In genomic region chr20:44310664-44311639, GRCh38 we compare ENCODE assay signal across 8 cellular contexts. TPM values are rescaled to one million over a fixed set of nuclear protein-coding genes. Genes with fewer than 3 reads are reported as not detected.
DNase-seq lines count a peak whose midpoint lies in the region; ATAC-seq and TF ChIP-seq lines count a peak whose summit lies in the region.

FITM2 (minus strand) TSS chr20:44311202; CDS start chr20:44311148, 54 bp downstream.

- 2 to 3% methylated on average over 69 to 70 of the region's 70 CpGs for WGBS in ectodermal cell, 2 experiments
- 2% methylated on average over 62 to 70 of the region's 70 CpGs for WGBS in lung, 2 donors

- DNase-seq in CD8-positive, alpha-beta memory T cell = peak; percentile 97 to 99 (median 98)
- DNase-seq in HL-60 (ENCODE audit: low read depth in 1 of 2, low spot score in 1 of 2) (peak; percentile 96 to 97), NCI-H82 treated with DMSO at 0.1 percent for 48 hours (lab: John Stamatoyannopoulos, UW; ENCODE audit: unreplicated experiment) (peak; percentile 78), lung (ENCODE audit: low spot score) (peak; percentile 98)
- DNase-seq in activated CD8-positive, alpha-beta T cell treated with anti-CD3 and anti-CD28 coated beads for 36 hours = peak; percentile 99
- DNase-seq in stimulated activated CD4-positive, alpha-beta T cell treated with anti-CD3 and anti-CD28 coated beads, TNF-alpha, amount 100 ng/mL, for 24 hours (ENCODE audit: low read depth in 3 of 3) = peak; percentile 97 to 98 (median 97)

- POLR2A ChIA-PET in CD8-positive, alpha-beta memory T cell (lab: Charles Lee) = interaction anchor here (0.6 to 2.0 kb wide), 8 partner anchors 92 to 207 kb away, joined by 3 to 11 read pairs (median 5); no protein-coding TSS in a partner anchor
- POLR2A ChIA-PET in activated CD8-positive, alpha-beta T cell treated with anti-CD3 and anti-CD28 coated beads for 36 hours (lab: Charles Lee) = interaction anchor here (0.6 to 2.4 kb wide), 5 partner anchors 11 to 124 kb away, joined by 3 to 25 read pairs (median 4); no protein-coding TSS in a partner anchor

- H3K9me3 ChIP-seq in CD8-positive, alpha-beta memory T cell (ENCODE audit: low read length) = no peaks in the 10 kb centered on the region
- H3K9me3 ChIP-seq in ectodermal cell (ENCODE audit: control insufficient read depth, low read length) (no peaks in the 10 kb centered on the region), lung (ENCODE audit: control insufficient read depth in 2 of 2, insufficient read depth in 1 of 2, low read length in 1 of 2) (no peaks in the 10 kb centered on the region)

- H3K4me3 ChIP-seq in CD8-positive, alpha-beta memory T cell (ENCODE audit: low read length) = peak within 1 kb of the TSS; percentile 89
- H3K4me3 ChIP-seq in HL-60 (replicated peaks; ENCODE audit: insufficient read depth, low read length) (peak within 1 kb of the TSS; percentile 99), ectodermal cell (ENCODE audit: insufficient read depth, low read depth, low read length) (peak within 1 kb of the TSS; percentile 85), lung (peak within 1 kb of the TSS; percentile 91)

- peak within 1 kb of the TSS; percentile 83 to 94 (median 90) for H3K27ac Mint-ChIP-seq in CD8-positive, alpha-beta memory T cell
- peak within 1 kb of the TSS; percentile 85 for H3K27ac Mint-ChIP-seq in activated CD8-positive, alpha-beta T cell treated with anti-CD3 and anti-CD28 coated beads for 36 hours

- ATAC-seq in GM19455 (IDR thresholded peaks at IDR 0.05; ENCODE audit: unreplicated experiment) (peak; percentile 78), lung (ENCODE audit: insufficient read depth, low FRiP score) (peak; percentile 96)
- peak; percentile 97 for ATAC-seq in activated CD8-positive, alpha-beta T cell treated with anti-CD3 and anti-CD28 coated beads for 36 hours

- H3K4me1 Mint-ChIP-seq in CD8-positive, alpha-beta memory T cell = peaks cover 26 to 33% (median 26%) of the 10 kb centered on the region in 3 donors
- H3K4me1 Mint-ChIP-seq in activated CD8-positive, alpha-beta T cell treated with anti-CD3 and anti-CD28 coated beads for 36 hours (ENCODE audit: low read depth) = peaks cover 16% of the 10 kb centered on the region

- intact Hi-C loops in activated CD8-positive, alpha-beta T cell treated with anti-CD3 and anti-CD28 coated beads for 36 hours (cut with micrococcal nuclease) = loop anchor here (1.0 to 10.0 kb wide), 2 partner anchors 94 to 196 kb away; no protein-coding TSS in a partner anchor

- peaks cover 0 to 16% (median 2%) of the 10 kb centered on the region in 3 donors for H3K36me3 Mint-ChIP-seq in CD8-positive, alpha-beta memory T cell
- H3K36me3 Mint-ChIP-seq in activated CD8-positive, alpha-beta T cell treated with anti-CD3 and anti-CD28 coated beads for 36 hours (ENCODE audit: low read depth) = peaks cover 8% of the 10 kb centered on the region

- peaks cover 14% of the 10 kb centered on the region for H3K4me1 ChIP-seq in CD8-positive, alpha-beta memory T cell (ENCODE audit: insufficient read depth, low read length)
- H3K4me1 ChIP-seq in ectodermal cell (ENCODE audit: control insufficient read depth, insufficient read depth, low read length) (no peaks in the 10 kb centered on the region), lung (ENCODE audit: control insufficient read depth in 2 of 2, insufficient read depth in 2 of 2, low read length in 2 of 2) (peaks cover 8 to 9% of the 10 kb centered on the region in 2 donors)

- CTCF ChIA-PET in CD8-positive, alpha-beta memory T cell (lab: Charles Lee) = interaction anchor here (0.5 to 8.5 kb wide), 35 partner anchors 9 to 582 kb away, joined by 3 to 396 read pairs (median 4); partner anchors contain the start of genes OSER1 and YWHAB
- CTCF ChIA-PET in activated CD8-positive, alpha-beta T cell treated with anti-CD3 and anti-CD28 coated beads for 36 hours (lab: Charles Lee) = interaction anchor here (0.6 to 8.3 kb wide), 34 partner anchors 10 to 299 kb away, joined by 3 to 444 read pairs (median 6); partner anchors contain the start of gene OSER1

- H3K9me3 Mint-ChIP-seq in CD8-positive, alpha-beta memory T cell = no peaks in the 10 kb centered on the region
- H3K9me3 Mint-ChIP-seq in activated CD8-positive, alpha-beta T cell treated with anti-CD3 and anti-CD28 coated beads for 36 hours = no peaks in the 10 kb centered on the region

- peaks cover 5% of the 10 kb centered on the region for H3K36me3 ChIP-seq in CD8-positive, alpha-beta memory T cell (ENCODE audit: insufficient read depth, low read length)
- H3K36me3 ChIP-seq in ectodermal cell (ENCODE audit: control insufficient read depth, insufficient read depth, low read length) = no peaks in the 10 kb centered on the region
- H3K36me3 ChIP-seq in lung (ENCODE audit: control insufficient read depth in 2 of 2, insufficient read depth in 2 of 2, low read length in 2 of 2) = peaks cover 0 to 5% of the 10 kb centered on the region in 2 donors

- peak within 1 kb of the TSS; percentile 91 to 97 (median 95) for H3K4me3 Mint-ChIP-seq in CD8-positive, alpha-beta memory T cell
- H3K4me3 Mint-ChIP-seq in activated CD8-positive, alpha-beta T cell treated with anti-CD3 and anti-CD28 coated beads for 36 hours = peak within 1 kb of the TSS; percentile 91

- H3K27ac ChIP-seq in CD8-positive, alpha-beta memory T cell (ENCODE audit: low read depth, low read length) = peak within 1 kb of the TSS; percentile 61
- H3K27ac ChIP-seq in HL-60 (replicated peaks) (peak within 1 kb of the TSS; percentile 77), ectodermal cell (ENCODE audit: insufficient read depth, low read depth, low read length, poor library complexity, severe bottlenecking) (no peak within 1 kb of the TSS), lung (ENCODE audit: low read depth in 1 of 2, low read length in 1 of 2) (peak within 1 kb of the TSS; percentile 65 to 85)

- H3K27me3 Mint-ChIP-seq in CD8-positive, alpha-beta memory T cell = peaks cover 0 to 4% of the 10 kb centered on the region in 2 donors
- no peaks in the 10 kb centered on the region for H3K27me3 Mint-ChIP-seq in activated CD8-positive, alpha-beta T cell treated with anti-CD3 and anti-CD28 coated beads for 36 hours

- TF ChIP-seq CTCF in HL-60 (IDR thresholded peaks at IDR 0.05; ENCODE audit: insufficient read depth, low read length) (peak; percentile 78), lung (IDR thresholded peaks at IDR 0.05; ENCODE audit: control extremely low read depth, extremely low read depth) (peak; percentile 93)
- TF ChIP-seq CTCF in activated CD8-positive, alpha-beta T cell treated with anti-CD3 and anti-CD28 coated beads for 36 hours (IDR thresholded peaks at IDR 0.05) = peak; percentile 81

- no peaks in the 10 kb centered on the region for H3K27me3 ChIP-seq in CD8-positive, alpha-beta memory T cell (ENCODE audit: insufficient read depth, low read length, poor library complexity, severe bottlenecking)
- H3K27me3 ChIP-seq in HL-60 (ENCODE audit: insufficient read depth, poor library complexity, severe bottlenecking) = no peaks in the 10 kb centered on the region
- peaks cover 11% of the 10 kb centered on the region for H3K27me3 ChIP-seq in ectodermal cell (ENCODE audit: control insufficient read depth, insufficient read depth, low read length, poor library complexity, severe bottlenecking)
- H3K27me3 ChIP-seq in lung (ENCODE audit: control insufficient read depth, insufficient read depth) = no peaks in the 10 kb centered on the region

RNA-seq across cellular contexts. Expression of gene FITM2, which starts in this region (rescaled TPM):
- 1 to 10 TPM; 2.4 to 2.5 TPM for total RNA-seq in CD8-positive, alpha-beta memory T cell
- polyA plus RNA-seq in CD8-positive, alpha-beta memory T cell = 1.3 TPM
- total RNA-seq in activated CD8-positive, alpha-beta T cell treated with anti-CD3 and anti-CD28 coated beads for 36 hours = 1 to 10 TPM; 2.0 to 2.1 TPM
- 4.1 TPM for polyA plus RNA-seq in ectodermal cell (2013, experiment 1 of 4)
- polyA plus RNA-seq in ectodermal cell (2013, experiment 2 of 4) = 3.4 TPM
- 3.0 TPM for polyA plus RNA-seq in ectodermal cell (2013, experiment 3 of 4)
- 3.2 TPM for polyA plus RNA-seq in ectodermal cell (2013, experiment 4 of 4)
- total RNA-seq in lung = 10 to 100 TPM; 10.8 to 19.7 TPM
- 1 to 10 TPM; 2.7 to 5.1 TPM for polyA plus RNA-seq in lung
